In genomic region chr10:72545511-72545910, GRCh38 we compare ENCODE assay signal across 1 cellular context.
TF ChIP-seq lines count a peak whose summit lies in the region.

No MANE protein-coding gene starts in this region.

TF ChIP-seq in HepG2, 621 proteins besides CTCF, POLR2A, EP300 and RAD21 (continued from another document):
- TF ChIP-seq PAXIP1 (CRISPR knock-in tag; conservative IDR thresholded peaks at IDR 0.05): no peak
